Comparison of ENCODE assay signal across 12 cellular contexts in the genomic region with DNA sequence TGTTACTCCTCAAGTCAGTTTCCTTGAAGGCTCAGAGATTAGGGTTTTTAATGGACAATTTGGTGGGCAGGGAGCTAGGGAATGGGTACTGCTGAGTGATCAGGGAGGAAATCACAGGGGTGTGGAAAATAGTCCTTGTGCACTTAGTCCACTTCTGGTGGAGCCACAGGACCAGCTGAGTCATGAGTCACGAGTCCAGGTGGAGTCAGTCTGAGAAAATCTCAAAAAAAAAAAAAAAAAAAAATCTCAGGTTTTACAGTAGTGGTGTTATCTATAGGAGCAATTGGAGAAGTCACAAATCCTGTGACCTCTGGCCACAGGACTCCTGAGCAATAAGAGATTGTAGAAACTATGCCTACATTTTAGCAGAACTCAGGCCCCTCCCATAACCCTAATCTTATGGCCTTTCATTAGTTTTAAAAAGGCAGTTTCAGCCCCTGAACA. TPM values are rescaled to one million over a fixed set of nuclear protein-coding genes. Genes with fewer than 3 reads are reported as not detected.
DNase-seq lines count a peak whose midpoint lies in the region; ATAC-seq and TF ChIP-seq lines count a peak whose summit lies in the region.
"Had no signal": no experiment of that assay in that cellular context is flagged by ENCODE, and none has a peak within 500 bp of the region (broad histone marks: within the 10 kb centered on the region; RNA-seq: fewer than 3 reads in every experiment).

No MANE protein-coding gene starts in this region.

- no peak overlapping the region for H2BK120ac ChIP-seq in trophoblast cell (ENCODE audit: insufficient read depth, low read length, poor library complexity)

- CTCF ChIA-PET in PC-3 (lab: Charles Lee): no interaction called here

- H2BK5ac ChIP-seq in trophoblast cell (ENCODE audit: low read depth, low read length, poor library complexity): no peak overlapping the region

- H3K4me2 ChIP-seq in PC-3 (ENCODE audit: low read length) (no peak overlapping the region), trophoblast cell (ENCODE audit: low read length) (no peak overlapping the region)

- H3K4me3 ChIP-seq in PC-3 (ENCODE audit: low read length): no peak overlapping the region
- no peak overlapping the region for H3K4me3 ChIP-seq in trophoblast cell (ENCODE audit: low read depth, low read length)
- H3K4me3 ChIP-seq: cardiac muscle cell had no signal

- no peak for TF ChIP-seq CTCF in PC-3 (conservative IDR thresholded peaks at IDR 0.05; ENCODE audit: low read depth, low read length)

- no peak overlapping the region for H4K8ac ChIP-seq in trophoblast cell (ENCODE audit: low read depth, low read length)

- H3K9me3 ChIP-seq in PC-3 (ENCODE audit: low read length): no peaks in the 10 kb centered on the region
- H3K9me3 ChIP-seq in trophoblast cell (ENCODE audit: insufficient read depth, low read depth, low read length): no peaks in the 10 kb centered on the region

- DNase-seq in ELR (ENCODE audit: low read depth) (peak; percentile 74), PC-3 (peak; percentile 52), epithelial cell of prostate (ENCODE audit: low read depth, low spot score) (peak; percentile 68), trophoblast cell (peak; percentile 28 to 72), NCI-H526 (lab: John Stamatoyannopoulos, UW) (no peak), NCI-H187 treated with DMSO at 0.1 percent for 48 hours (lab: John Stamatoyannopoulos, UW) (no peak), left lobe of liver (ENCODE audit: low spot score) (no peak), cerebellum (ENCODE audit: low spot score) (no peak)
- DNase-seq: NCI-H187 had no signal

- no peaks in the 10 kb centered on the region for H3K79me2 ChIP-seq in PC-3 (ENCODE audit: low read length)
- no peaks in the 10 kb centered on the region for H3K79me2 ChIP-seq in trophoblast cell (ENCODE audit: control insufficient read depth, insufficient read depth, low read length, poor library complexity)

- H3K23ac ChIP-seq in trophoblast cell (ENCODE audit: low read length): no peak overlapping the region

- POLR2A ChIA-PET in PC-3 (lab: Charles Lee; ENCODE audit: unreplicated experiment): no interaction called here

- no peaks in the 10 kb centered on the region for H3K36me3 ChIP-seq in PC-3 (ENCODE audit: low read depth, low read length)
- H3K36me3 ChIP-seq in trophoblast cell (ENCODE audit: control insufficient read depth in 1 of 2, insufficient read depth in 2 of 2, low read length in 2 of 2): no peaks in the 10 kb centered on the region
- H3K36me3 ChIP-seq: cardiac muscle cell had no signal

- H3K27me3 ChIP-seq in PC-3 (ENCODE audit: low read length) (no peaks in the 10 kb centered on the region), trophoblast cell (ENCODE audit: insufficient read depth, low read length) (no peaks in the 10 kb centered on the region)
- H3K27me3 ChIP-seq: cardiac muscle cell had no signal

- peak overlapping the region; percentile 12 for H2BK12ac ChIP-seq in trophoblast cell (ENCODE audit: low read length)

- no peak overlapping the region for H2AFZ ChIP-seq in PC-3 (ENCODE audit: low read length)
- H2AFZ ChIP-seq in trophoblast cell (ENCODE audit: insufficient read depth, low read length, poor library complexity): no peak overlapping the region

- ATAC-seq in PC-3 (peak; percentile 76), left lobe of liver (no peak)

- H4K20me1 ChIP-seq in PC-3 (ENCODE audit: low read length): no peaks in the 10 kb centered on the region

- no peak overlapping the region for H3K18ac ChIP-seq in trophoblast cell (ENCODE audit: low read length)

- H3F3A ChIP-seq in PC-3 (ENCODE audit: low read length, unreplicated experiment): no peaks in the 10 kb centered on the region

- no peak overlapping the region for H4K12ac ChIP-seq in trophoblast cell (ENCODE audit: low read depth, low read length)

- no TSS peak for BruUV-seq in PC-3 (replicated peaks; lab: Mats Ljungman, UMichigan)

- H3K79me1 ChIP-seq in trophoblast cell (ENCODE audit: low read length): peaks cover 2% of the 10 kb centered on the region

- no peak overlapping the region for H3K14ac ChIP-seq in trophoblast cell (ENCODE audit: low read length)

- H2AK5ac ChIP-seq in trophoblast cell (ENCODE audit: low read length): no peak overlapping the region

- intact Hi-C loops in PC-3 (cut with micrococcal nuclease): no loop called here

- H3K27ac ChIP-seq in PC-3 (ENCODE audit: low read length) (0 out of 2 replicates have a peak overlapping the region, but pooled peaks have one; percentile 12), epithelial cell of prostate (peak overlapping the region; percentile 93), trophoblast cell (ENCODE audit: low read depth, low read length) (peak overlapping the region; percentile 46)
- H3K27ac ChIP-seq: C4-2B, cardiac muscle cell, VCaP had no signal

- H3K9me2 ChIP-seq in PC-3 (replicated peaks; ENCODE audit: low read length): no peaks in the 10 kb centered on the region

- no peak overlapping the region for H3K4ac ChIP-seq in trophoblast cell (ENCODE audit: low read depth, low read length)

- peaks cover 7% of the 10 kb centered on the region for H3K4me1 ChIP-seq in PC-3 (ENCODE audit: insufficient read depth, low read length)
- H3K4me1 ChIP-seq in trophoblast cell (ENCODE audit: control insufficient read depth in 1 of 2, insufficient read depth in 2 of 2, low read length in 2 of 2): peaks cover 3% of the 10 kb centered on the region in 2 experiments

- H3K9ac ChIP-seq in PC-3 (ENCODE audit: low read length) (no peak overlapping the region), trophoblast cell (ENCODE audit: low read length) (no peak overlapping the region)

- H4K91ac ChIP-seq in trophoblast cell (ENCODE audit: low read depth, low read length): no peak overlapping the region

- WGBS in trophoblast cell (ENCODE audit: extremely low coverage, insufficient coverage, insufficient read length): no CpG with 5 or more reads among the region's 1 CpG

RNA-seq across cellular contexts. Expression of gene AMN1, which starts 28.2 kb away (rescaled TPM):
- total RNA-seq in PC-3 (2014; rRNA removed) (2.1 and 3.9 TPM in 2 replicates), left lobe of liver (1.6 TPM), cerebellum (40.0 TPM)
- 5.4 and 6.1 TPM in 2 replicates for polyA plus RNA-seq in trophoblast cell (2013)

Comparison
In these comparisons a context has a peak if more than half of its experiments do, and no peak if none do; other contexts are left out.
1. DNase-seq: peak in ELR (single experiment), PC-3 (single experiment), epithelial cell of prostate (single experiment) and trophoblast cell (2 of 2); none in NCI-H526 (0 of 2), NCI-H187 treated with DMSO at 0.1 percent for 48 hours (single experiment), left lobe of liver (single experiment) and cerebellum (single experiment).
2. H3K27ac ChIP-seq: peak in every context shown above with its lines; median percentile 93 in epithelial cell of prostate; 46 in trophoblast cell; 12 in PC-3.